Comparison of ENCODE assay signal across 7 cellular contexts in genomic region chr14:44897041-44897843, GRCh38.
DNase-seq lines count a peak whose midpoint lies in the region; ATAC-seq and TF ChIP-seq lines count a peak whose summit lies in the region.

No MANE protein-coding gene starts in this region.

- H2AFZ ChIP-seq in hepatocyte: peak overlapping the region; percentile 73

- H3K4me3 ChIP-seq in astrocyte of the cerebellum (ENCODE audit: low read depth, low read length) (peak overlapping the region; percentile 75), hepatocyte (peak overlapping the region; percentile 77)

- no peaks in the 10 kb centered on the region for H3K9me3 ChIP-seq in hepatocyte (ENCODE audit: low read depth)

- no peaks in the 10 kb centered on the region for H3K36me3 ChIP-seq in hepatocyte (replicated peaks; ENCODE audit: insufficient read depth, low read depth)

- TF ChIP-seq CTCF in astrocyte of the cerebellum (IDR thresholded peaks at IDR 0.05; ENCODE audit: low read depth, low read length, missing control alignments) (no peak), hepatocyte (IDR thresholded peaks at IDR 0.05; ENCODE audit: poor library complexity) (no peak)

- H3K27ac ChIP-seq in hepatocyte: peak overlapping the region; percentile 99

- ATAC-seq in GM18508 (IDR thresholded peaks at IDR 0.05; ENCODE audit: insufficient read depth, unreplicated experiment) (peak; percentile 72), HG02981 (IDR thresholded peaks at IDR 0.05; ENCODE audit: unreplicated experiment) (peak; percentile 94)

- no peaks in the 10 kb centered on the region for H4K20me1 ChIP-seq in hepatocyte (ENCODE audit: insufficient read depth, poor library complexity, severe bottlenecking)

- H3K9me2 ChIP-seq in hepatocyte (replicated peaks; ENCODE audit: insufficient read depth): no peaks in the 10 kb centered on the region

- H3K4me1 ChIP-seq in hepatocyte (ENCODE audit: insufficient read depth): no peaks in the 10 kb centered on the region

- peak; percentile 99 for DNase-seq in NCI-H2029 (lab: John Stamatoyannopoulos, UW)
- DNase-seq in T-helper 9 cell: peak; percentile 98
- DNase-seq in astrocyte of the cerebellum (ENCODE audit: low read depth): peak; percentile 93
- DNase-seq in hepatocyte (ENCODE audit: low spot score): peak; percentile 98
- DNase-seq in renal cortical epithelial cell (ENCODE audit: low read depth): peak; percentile 92

- under 1% methylated on average over 51 of the region's 81 CpGs for WGBS in hepatocyte (ENCODE audit: low lambda C conversion rate, missing lambda C conversion rate)

- peak overlapping the region; percentile 87 for H3K4me2 ChIP-seq in hepatocyte

- H3K27me3 ChIP-seq in hepatocyte: no peaks in the 10 kb centered on the region

- H3K79me2 ChIP-seq in hepatocyte: peaks cover 6% of the 10 kb centered on the region

- in situ Hi-C loops in astrocyte of the cerebellum (cut with HindIII; ENCODE audit: low sequenced_read_pairs): no loop called here

Comparison
In these comparisons a context has a peak if more than half of its experiments do, and no peak if none do; other contexts are left out.
1. Peak in every context shown above with its lines: DNase-seq, ATAC-seq, H3K4me3 ChIP-seq and H3K27ac ChIP-seq.